In the genomic region with DNA sequence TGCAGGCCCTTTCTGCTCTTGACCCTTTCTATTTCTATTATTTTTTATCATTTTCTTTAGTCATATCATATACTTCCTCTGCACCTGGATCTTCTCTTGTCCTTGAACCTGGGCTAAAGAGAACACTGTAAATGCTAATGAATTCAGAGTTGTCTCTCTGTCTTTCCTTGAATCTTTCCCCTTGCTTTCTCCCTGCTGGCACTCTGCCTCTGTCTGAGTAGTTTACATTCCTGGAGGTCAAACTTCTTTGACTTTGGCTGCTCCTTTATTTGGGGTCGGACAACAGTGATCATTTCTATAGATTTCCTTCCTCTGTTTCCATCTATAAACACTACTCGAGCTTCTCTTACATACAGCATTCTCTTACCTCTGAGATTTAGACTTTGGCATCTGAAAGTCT, we compare ENCODE assay signal across 18 cellular contexts. TPM values are rescaled to one million over a fixed set of nuclear protein-coding genes. Genes with fewer than 3 reads are reported as not detected.
DNase-seq lines count a peak whose midpoint lies in the region; ATAC-seq, FAIRE-seq and TF ChIP-seq lines count a peak whose summit lies in the region.
"Had no signal": no experiment of that assay in that cellular context is flagged by ENCODE, and none has a peak within 500 bp of the region (broad histone marks: within the 10 kb centered on the region; RNA-seq: fewer than 3 reads in every experiment).

No MANE protein-coding gene starts in this region.

- H3K36me3 Mint-ChIP-seq in astrocyte (ENCODE audit: low read depth, unreplicated experiment), result no peaks in the 10 kb centered on the region
- H3K36me3 Mint-ChIP-seq in mesothelial cell of epicardium, result no peaks in the 10 kb centered on the region
- H3K36me3 Mint-ChIP-seq: CD4-positive, CD25-positive, alpha-beta regulatory T cell had no signal

- H4K20me1 ChIP-seq in astrocyte (ENCODE audit: insufficient read depth, low read length), result no peaks in the 10 kb centered on the region
- H4K20me1 ChIP-seq: BLaER1 treated with 17β-estradiol and CSF1 and Interleukin-3, amounts not matched to agents 10 nM and 100 nM had no signal

- H3K4me2 ChIP-seq in astrocyte (ENCODE audit: low read length), result no peak overlapping the region
- H3K4me2 ChIP-seq: BLaER1 treated with 17β-estradiol and CSF1 and Interleukin-3, amounts not matched to agents 10 nM and 100 nM had no signal

- no peaks in the 10 kb centered on the region for H3K79me2 ChIP-seq in astrocyte (ENCODE audit: insufficient read depth, low read length)

- H3K27me3 ChIP-seq in HUES48 (ENCODE audit: control insufficient read depth, insufficient read depth, low read length) (no peaks in the 10 kb centered on the region), astrocyte (ENCODE audit: insufficient read depth, low read length) (no peaks in the 10 kb centered on the region), iPS-18a (ENCODE audit: control insufficient read depth, insufficient read depth, low read length) (no peaks in the 10 kb centered on the region)
- H3K27me3 ChIP-seq: BLaER1 treated with 17β-estradiol and CSF1 and Interleukin-3, amounts not matched to agents 10 nM and 100 nM had no signal

- TF ChIP-seq CTCF in astrocyte (IDR thresholded peaks at IDR 0.05; ENCODE audit: insufficient read depth, low read depth, low read length) (no peak), mesothelial cell of epicardium (IDR thresholded peaks at IDR 0.05; ENCODE audit: unreplicated experiment) (no peak)

- H3K36me3 ChIP-seq in HUES48 (ENCODE audit: control insufficient read depth, insufficient read depth, low read length), result no peaks in the 10 kb centered on the region
- H3K36me3 ChIP-seq in astrocyte (ENCODE audit: insufficient read depth, low read length), result no peaks in the 10 kb centered on the region
- no peaks in the 10 kb centered on the region for H3K36me3 ChIP-seq in iPS-18a (ENCODE audit: control insufficient read depth, low read depth, low read length)
- H3K36me3 ChIP-seq: BLaER1 treated with 17β-estradiol and CSF1 and Interleukin-3, amounts not matched to agents 10 nM and 100 nM had no signal

- no peak for DNase-seq in astrocyte (ENCODE audit: low read depth)
- no peak for DNase-seq in mesothelial cell of epicardium (ENCODE audit: low spot score in 2 of 2, unreplicated experiment in 2 of 2)
- DNase-seq in NCI-H526 treated with DMSO at 0.1 percent for 48 hours (lab: John Stamatoyannopoulos, UW), result no peak
- no peak for DNase-seq in hypothalamus (lab: John Stamatoyannopoulos, UW)
- DNase-seq in occipital lobe (lab: John Stamatoyannopoulos, UW), result no peak
- DNase-seq: ACHN; CD4-positive, CD25-positive, alpha-beta regulatory T cell; DMS53; GF-D8; GOT3; HCEC 1CT; HFFc6 had no signal

- H3K4me1 ChIP-seq in HUES48 (ENCODE audit: control insufficient read depth, insufficient read depth, low read length) (peaks cover 78% of the 10 kb centered on the region), astrocyte (ENCODE audit: insufficient read depth, low read length) (no peaks in the 10 kb centered on the region), iPS-18a (ENCODE audit: control insufficient read depth, low read depth, low read length) (peaks cover 62% of the 10 kb centered on the region)
- H3K4me1 ChIP-seq: BLaER1 treated with 17β-estradiol and CSF1 and Interleukin-3, amounts not matched to agents 10 nM and 100 nM had no signal

- no peak overlapping the region for H2AFZ ChIP-seq in astrocyte (ENCODE audit: low read depth, low read length)

- H3K9me3 ChIP-seq in HUES48 (ENCODE audit: control insufficient read depth, insufficient read depth, low read length), result no peaks in the 10 kb centered on the region
- no peaks in the 10 kb centered on the region for H3K9me3 ChIP-seq in astrocyte (ENCODE audit: insufficient read depth, low read depth, low read length)
- H3K9me3 ChIP-seq in iPS-18a (ENCODE audit: control insufficient read depth, low read depth, low read length), result no peaks in the 10 kb centered on the region
- H3K9me3 ChIP-seq: BLaER1 treated with 17β-estradiol and CSF1 and Interleukin-3, amounts not matched to agents 10 nM and 100 nM had no signal

- H3K27me3 Mint-ChIP-seq in astrocyte (ENCODE audit: low read depth, unreplicated experiment) (no peaks in the 10 kb centered on the region), mesothelial cell of epicardium (ENCODE audit: low read depth) (peaks cover 1% of the 10 kb centered on the region)
- H3K27me3 Mint-ChIP-seq: CD4-positive, CD25-positive, alpha-beta regulatory T cell had no signal

- H3K27ac Mint-ChIP-seq in astrocyte (ENCODE audit: unreplicated experiment), result peak overlapping the region; percentile 6
- peak overlapping the region; percentile 10 for H3K27ac Mint-ChIP-seq in mesothelial cell of epicardium
- H3K27ac Mint-ChIP-seq: CD4-positive, CD25-positive, alpha-beta regulatory T cell; HFFc6 had no signal

- ATAC-seq in GM18502 (IDR thresholded peaks at IDR 0.05; ENCODE audit: poor library complexity, unreplicated experiment), result no peak
- ATAC-seq: HepG2 had no signal

- H3K4me3 ChIP-seq in HUES48 (ENCODE audit: low read depth, low read length) (0 out of 2 replicates have a peak overlapping the region, but pooled peaks have one; percentile 8), astrocyte (ENCODE audit: insufficient read depth, low read depth, low read length) (no peak overlapping the region), iPS-18a (ENCODE audit: low read length) (no peak overlapping the region)
- H3K4me3 ChIP-seq: BLaER1 treated with 17β-estradiol and CSF1 and Interleukin-3, amounts not matched to agents 10 nM and 100 nM had no signal

- H3K4me3 Mint-ChIP-seq in astrocyte (ENCODE audit: unreplicated experiment) (no peak overlapping the region), mesothelial cell of epicardium (no peak overlapping the region)
- H3K4me3 Mint-ChIP-seq: CD4-positive, CD25-positive, alpha-beta regulatory T cell; HFFc6 had no signal

- no peak for FAIRE-seq in astrocyte (lab: Jason Lieb, UNC)
- FAIRE-seq: HepG2 had no signal

- H3K9me3 Mint-ChIP-seq in astrocyte (ENCODE audit: unreplicated experiment) (no peaks in the 10 kb centered on the region), mesothelial cell of epicardium (no peaks in the 10 kb centered on the region)

- H3K4me1 Mint-ChIP-seq in astrocyte (ENCODE audit: low read depth, unreplicated experiment), result peaks cover 7% of the 10 kb centered on the region
- H3K4me1 Mint-ChIP-seq in mesothelial cell of epicardium, result peaks cover 31% of the 10 kb centered on the region
- H3K4me1 Mint-ChIP-seq: CD4-positive, CD25-positive, alpha-beta regulatory T cell had no signal

- H3K27ac ChIP-seq in HUES48 (ENCODE audit: low read depth, low read length) (peak overlapping the region; percentile 86), astrocyte (ENCODE audit: low read depth, low read length) (no peak overlapping the region), iPS-18a (ENCODE audit: low read length) (peak overlapping the region; percentile 10)
- H3K27ac ChIP-seq: BLaER1 treated with 17β-estradiol and CSF1 and Interleukin-3, amounts not matched to agents 10 nM and 100 nM had no signal

- H3K9ac ChIP-seq in HUES48 (ENCODE audit: low read depth, low read length) (no peak overlapping the region), astrocyte (ENCODE audit: low read length) (no peak overlapping the region), iPS-18a (ENCODE audit: low read length) (no peak overlapping the region)
- H3K9ac ChIP-seq: BLaER1 treated with 17β-estradiol and CSF1 and Interleukin-3, amounts not matched to agents 10 nM and 100 nM had no signal

RNA-seq across cellular contexts. Expression of a gene that starts 47.1 kb away (rescaled TPM):
- total RNA-seq in astrocyte, result not detected in 2 replicates
- not detected in 3 replicates for total RNA-seq in mesothelial cell of epicardium
- total RNA-seq in occipital lobe, result not detected
- total RNA-seq: A172; CD4-positive, CD25-positive, alpha-beta regulatory T cell; HepG2; HFFc6 had no signal
